In genomic region chr2:119255760-119256573, GRCh38 we compare ENCODE assay signal across 12 cellular contexts. TPM values are rescaled to one million over a fixed set of nuclear protein-coding genes. Genes with fewer than 3 reads are reported as not detected.
DNase-seq lines count a peak whose midpoint lies in the region; ATAC-seq, FAIRE-seq and TF ChIP-seq lines count a peak whose summit lies in the region.
"Had no signal": no experiment of that assay in that cellular context is flagged by ENCODE, and none has a peak within 500 bp of the region (broad histone marks: within the 10 kb centered on the region; RNA-seq: fewer than 3 reads in every experiment).

No MANE protein-coding gene starts in this region.

- H3K4me1 ChIP-seq in keratinocyte (ENCODE audit: control insufficient read depth, extremely low read depth, insufficient read depth, low read length), result peaks cover 36% of the 10 kb centered on the region
- H3K4me1 ChIP-seq: upper lobe of left lung had no signal

- no peaks in the 10 kb centered on the region for H3K27me3 ChIP-seq in keratinocyte (ENCODE audit: control insufficient read depth, extremely low read depth, insufficient read depth, low read length)
- H3K27me3 ChIP-seq: upper lobe of left lung had no signal

- H4K20me1 ChIP-seq in keratinocyte (ENCODE audit: control insufficient read depth, extremely low read depth, insufficient read depth, low read length), result no peaks in the 10 kb centered on the region

- peaks cover 8 to 15% of the 10 kb centered on the region in 2 experiments for H3K36me3 ChIP-seq in keratinocyte (ENCODE audit: control insufficient read depth in 2 of 2, extremely low read depth in 1 of 2, insufficient read depth in 2 of 2, low read length in 2 of 2)

- no peaks in the 10 kb centered on the region for H3K79me2 ChIP-seq in keratinocyte (ENCODE audit: control insufficient read depth, insufficient read depth, low read length)

- ATAC-seq in GM18867 (IDR thresholded peaks at IDR 0.05; ENCODE audit: unreplicated experiment) (no peak), HG03045 (IDR thresholded peaks at IDR 0.05; ENCODE audit: unreplicated experiment) (no peak)
- ATAC-seq: activated naive CD8-positive, alpha-beta T cell treated with anti-CD3 and anti-CD28 coated beads, Interleukin-2, amount 50 U/mL, for 24 hours; natural killer cell had no signal

- H3K9me3 ChIP-seq in keratinocyte (ENCODE audit: control insufficient read depth, low read depth, low read length), result no peaks in the 10 kb centered on the region
- H3K9me3 ChIP-seq: upper lobe of left lung had no signal

- peak; percentile 99 for FAIRE-seq in keratinocyte (lab: Jason Lieb, UNC)

- peak overlapping the region; percentile 23 for H3K4me2 ChIP-seq in keratinocyte (ENCODE audit: control insufficient read depth, extremely low read depth, insufficient read depth, low read depth, low read length)

- POLR2A ChIA-PET in AG04449 (lab: Yijun Ruan, JAX), result interaction anchor here (0.7 to 1.4 kb wide), 3 partner anchors 24 to 32 kb away, joined by 3 to 6 read pairs (median 3); partner anchors contain the start of gene STEAP3

- no peak overlapping the region for H3K9ac ChIP-seq in keratinocyte (ENCODE audit: control insufficient read depth, extremely low read depth, insufficient read depth, low read length)

- peak overlapping the region; percentile 23 for H3K27ac ChIP-seq in keratinocyte (ENCODE audit: control insufficient read depth, insufficient read depth, low read length)
- H3K27ac ChIP-seq: upper lobe of left lung had no signal

- peaks cover 3% of the 10 kb centered on the region for H3K9me1 ChIP-seq in keratinocyte (ENCODE audit: control insufficient read depth, extremely low read depth, insufficient read depth, low read length)

- TF ChIP-seq CTCF in AG04449 (IDR thresholded peaks at IDR 0.05; ENCODE audit: insufficient read depth, low read length, missing control alignments) (no peak), keratinocyte (optimal IDR thresholded peaks at IDR 0.05 in 1 of 3, IDR thresholded peaks at IDR 0.05 in 1 of 3, conservative IDR thresholded peaks at IDR 0.05 in 1 of 3; ENCODE audit: extremely low read depth in 1 of 3, insufficient read depth in 2 of 3, low read length in 3 of 3) (no peak)

- dilution Hi-C loops in keratinocyte (cut with MboI; ENCODE audit: extremely low pct_ligation_motif_present, low sequenced_read_pairs), result no loop called here

- no peak overlapping the region for H2AFZ ChIP-seq in keratinocyte (ENCODE audit: control insufficient read depth, low read length)

- DNase-seq in AG04449 (ENCODE audit: low read depth, low spot score), result peak; percentile 92
- DNase-seq in HPDE6-E6E7 (ENCODE audit: extremely low spot score), result peak; percentile 63
- DNase-seq in amniotic stem cell (lab: John Stamatoyannopoulos, UW), result peak; percentile 78
- DNase-seq in keratinocyte (ENCODE audit: low read depth, low spot score), result peak; percentile 63
- DNase-seq in ureter (ENCODE audit: low spot score), result no peak
- no peak for DNase-seq in NCI-H1048 (lab: John Stamatoyannopoulos, UW)
- DNase-seq: activated naive CD8-positive, alpha-beta T cell treated with anti-CD3 and anti-CD28 coated beads, Interleukin-2, amount 50 U/mL, for 24 hours; DMS79; natural killer cell had no signal

- H3K4me3 ChIP-seq in AG04449 (ENCODE audit: low read depth, low read length) (no peak overlapping the region), keratinocyte (ENCODE audit: control insufficient read depth in 2 of 3, extremely low read depth in 1 of 3, insufficient read depth in 2 of 3, low read depth in 1 of 3, low read length in 3 of 3) (no peak overlapping the region)
- H3K4me3 ChIP-seq: upper lobe of left lung had no signal

- CTCF ChIA-PET in AG04449 (lab: Yijun Ruan, JAX), result interaction anchor here (1.0 to 2.6 kb wide), 4 partner anchors 8 to 37 kb away, joined by 3 to 12 read pairs (median 4); no protein-coding TSS in a partner anchor

RNA-seq across cellular contexts. Expression of gene STEAP3, which starts 32.3 kb away (rescaled TPM):
- 15.5 to 29.7 TPM (median 19.9 TPM) in 3 replicates for polyA plus RNA-seq in keratinocyte
- 3.0 TPM for polyA plus RNA-seq in keratinocyte (2011; ENCODE audit: low read depth)
- polyA plus RNA-seq in keratinocyte (2011; cell fraction: cytosol; rRNA removed), result 11.4 and 13.4 TPM in 2 replicates
- polyA plus RNA-seq in keratinocyte (2011; cell fraction: nucleus; rRNA removed), result 47.2 and 51.9 TPM in 2 replicates
- polyA plus RNA-seq in keratinocyte (2012; ENCODE audit: low replicate concordance), result 14.0 and 32.2 TPM in 2 replicates
- 19.6 to 51.3 TPM (median 29.0 TPM) in 3 replicates for polyA minus RNA-seq in keratinocyte
- polyA minus RNA-seq in keratinocyte (2011; cell fraction: cytosol; rRNA and poly(A)+ RNA removed), result 35.5 TPM
- 53.0 and 59.4 TPM in 2 replicates for polyA minus RNA-seq in keratinocyte (2011; cell fraction: nucleus; rRNA and poly(A)+ RNA removed)
- total RNA-seq in ureter, result 40.7 TPM

Comparison
In these comparisons a context has a peak if more than half of its experiments do, and no peak if none do; other contexts are left out.
1. DNase-seq: peak in AG04449 (single experiment), HPDE6-E6E7 (single experiment), amniotic stem cell (single experiment) and keratinocyte (single experiment); none in ureter (single experiment) and NCI-H1048 (single experiment).